In genomic region chr10:2980791-2981360, GRCh38 we compare ENCODE assay signal across 14 cellular contexts.
DNase-seq lines count a peak whose midpoint lies in the region; ATAC-seq, FAIRE-seq and TF ChIP-seq lines count a peak whose summit lies in the region.
"Had no signal": no experiment of that assay in that cellular context is flagged by ENCODE, and none has a peak within 500 bp of the region (broad histone marks: within the 10 kb centered on the region; RNA-seq: fewer than 3 reads in every experiment).

No MANE protein-coding gene starts in this region.

- H3K9me3 Mint-ChIP-seq in chondrocyte (ENCODE audit: low read depth) (no peaks in the 10 kb centered on the region), type B pancreatic cell (no peaks in the 10 kb centered on the region)

- H3K27ac Mint-ChIP-seq in chondrocyte (ENCODE audit: unreplicated experiment) = peak overlapping the region; percentile 88
- no peak overlapping the region for H3K27ac Mint-ChIP-seq in type B pancreatic cell

- TF ChIP-seq CTCF in chondrocyte (IDR thresholded peaks at IDR 0.05) (no peak), type B pancreatic cell (conservative IDR thresholded peaks at IDR 0.05) (no peak), right atrium auricular region (IDR thresholded peaks at IDR 0.05) (no peak)

- no peak for FAIRE-seq in small intestine (lab: Jason Lieb, UNC)

- peak overlapping the region; percentile 60 for H3K4me3 Mint-ChIP-seq in chondrocyte (ENCODE audit: unreplicated experiment)
- no peak overlapping the region for H3K4me3 Mint-ChIP-seq in type B pancreatic cell

- ATAC-seq in GM19043 (IDR thresholded peaks at IDR 0.05; ENCODE audit: low read depth, unreplicated experiment) (peak; percentile 48), HG03457 (IDR thresholded peaks at IDR 0.05; ENCODE audit: unreplicated experiment) (peak; percentile 58)
- ATAC-seq: left colon, upper lobe of right lung had no signal

- H3K36me3 ChIP-seq in small intestine (ENCODE audit: control insufficient read depth in 2 of 2, insufficient read depth in 2 of 2, low read length in 2 of 2) = no peaks in the 10 kb centered on the region
- no peaks in the 10 kb centered on the region for H3K36me3 ChIP-seq in right atrium auricular region
- H3K36me3 ChIP-seq: adrenal gland, upper lobe of right lung had no signal

- H3K27me3 Mint-ChIP-seq in chondrocyte (ENCODE audit: low read depth) = no peaks in the 10 kb centered on the region
- H3K27me3 Mint-ChIP-seq in type B pancreatic cell = peaks cover 6% of the 10 kb centered on the region

- H3K4me1 ChIP-seq in small intestine (ENCODE audit: control insufficient read depth in 2 of 2, insufficient read depth in 1 of 2, low read depth in 1 of 2, low read length in 1 of 2) (no peaks in the 10 kb centered on the region), right atrium auricular region (no peaks in the 10 kb centered on the region)
- H3K4me1 ChIP-seq: adrenal gland, parathyroid adenoma, upper lobe of right lung had no signal

- peaks cover 48% of the 10 kb centered on the region for H3K4me1 Mint-ChIP-seq in chondrocyte (ENCODE audit: low read depth)
- H3K4me1 Mint-ChIP-seq in type B pancreatic cell (ENCODE audit: unreplicated experiment) = peaks cover 7% of the 10 kb centered on the region

- H3K36me3 Mint-ChIP-seq in chondrocyte (ENCODE audit: low read depth) (no peaks in the 10 kb centered on the region), type B pancreatic cell (no peaks in the 10 kb centered on the region)

- H3K27me3 ChIP-seq in small intestine (ENCODE audit: control insufficient read depth in 2 of 2, insufficient read depth in 2 of 2, low read length in 2 of 2) = peaks cover 0 to 3% of the 10 kb centered on the region in 2 donors
- H3K27me3 ChIP-seq in right atrium auricular region = no peaks in the 10 kb centered on the region
- H3K27me3 ChIP-seq: upper lobe of right lung had no signal

- H3K27ac ChIP-seq in small intestine (ENCODE audit: low read depth in 1 of 2, low read length in 1 of 2) = no peak overlapping the region
- no peak overlapping the region for H3K27ac ChIP-seq in right atrium auricular region
- H3K27ac ChIP-seq: adrenal gland, parathyroid adenoma, upper lobe of right lung had no signal

- no peak overlapping the region for H3K4me3 ChIP-seq in skeletal muscle cell (ENCODE audit: low read depth, low read length)
- H3K4me3 ChIP-seq in small intestine (ENCODE audit: low read depth in 1 of 2, low read length in 2 of 2) = no peak overlapping the region
- no peak overlapping the region for H3K4me3 ChIP-seq in right atrium auricular region
- H3K4me3 ChIP-seq: adrenal gland, upper lobe of right lung had no signal

- 79 to 82% (median 81%) methylated on average over 10 of the region's 10 CpGs for WGBS in small intestine, 3 donors

- no peaks in the 10 kb centered on the region for H3K9me3 ChIP-seq in small intestine (ENCODE audit: control insufficient read depth, low read depth)
- H3K9me3 ChIP-seq in right atrium auricular region = no peaks in the 10 kb centered on the region
- H3K9me3 ChIP-seq: adrenal gland, upper lobe of right lung had no signal

- DNase-seq in chondrocyte (ENCODE audit: low spot score) = no peak
- DNase-seq in skeletal muscle cell (ENCODE audit: low read depth) = peak; percentile 17
- no peak for DNase-seq in small intestine
- DNase-seq in type B pancreatic cell (ENCODE audit: extremely low spot score, unreplicated experiment) = no peak
- no peak for DNase-seq in right atrium auricular region (ENCODE audit: low spot score)
- DNase-seq: activated CD4-positive, alpha-beta T cell treated with anti-CD3 and anti-CD28 coated beads, Interleukin-2, amount 50 U/mL, for 4 hours; adrenal gland; erythroblast; KBM-7; left colon; upper lobe of right lung had no signal
